Comparison of ENCODE assay signal across 9 cellular contexts in genomic region chr10:13990918-13991317, GRCh38.
DNase-seq lines count a peak whose midpoint lies in the region; ATAC-seq and TF ChIP-seq lines count a peak whose summit lies in the region.
"Had no signal": no experiment of that assay in that cellular context is flagged by ENCODE, and none has a peak within 500 bp of the region (broad histone marks: within the 10 kb centered on the region; RNA-seq: fewer than 3 reads in every experiment).

No MANE protein-coding gene starts in this region.

- H3K9me3 ChIP-seq in GM23248 (ENCODE audit: low read depth) (no peaks in the 10 kb centered on the region), ascending aorta (no peaks in the 10 kb centered on the region), heart right ventricle (no peaks in the 10 kb centered on the region), skeletal muscle satellite cell (replicated peaks; ENCODE audit: low read length) (no peaks in the 10 kb centered on the region)

- DNase-seq in GM23248 (peak; percentile 70), ascending aorta (ENCODE audit: low spot score in 2 of 2) (peak in 1 of 2 donors; percentile 59), heart right ventricle (peak; percentile 31 to 58), T-cell (no peak)
- DNase-seq in activated naive CD4-positive, alpha-beta T cell treated with anti-CD3 and anti-CD28 coated beads, Interleukin-2, amount 10 ng/mL, durations not matched to agents 7 days and 5 days = no peak
- DNase-seq: T-helper 2 cell had no signal

- H3K36me3 ChIP-seq in GM23248 (ENCODE audit: low read depth) (no peaks in the 10 kb centered on the region), ascending aorta (no peaks in the 10 kb centered on the region), heart right ventricle (no peaks in the 10 kb centered on the region), skeletal muscle satellite cell (ENCODE audit: insufficient read depth, low read length) (no peaks in the 10 kb centered on the region)

- H3K9me2 ChIP-seq in GM23248 (ENCODE audit: insufficient read depth) = no peaks in the 10 kb centered on the region

- in situ Hi-C loops in GM23248 (cut with MboI) = no loop called here

- H3K79me2 ChIP-seq in GM23248 (ENCODE audit: insufficient read depth) = 0 out of 2 replicates have a peak, but pooled peaks cover 13% of the 10 kb centered on the region

- H3K4me1 ChIP-seq in GM23248 (ENCODE audit: insufficient read depth) = peaks cover 39% of the 10 kb centered on the region
- no peaks in the 10 kb centered on the region for H3K4me1 ChIP-seq in ascending aorta
- peaks cover 6 to 65% (median 51%) of the 10 kb centered on the region in 9 donors for H3K4me1 ChIP-seq in heart right ventricle
- H3K4me1 ChIP-seq in skeletal muscle satellite cell (ENCODE audit: control insufficient read depth, insufficient read depth, low read length) = peaks cover 39% of the 10 kb centered on the region

- no peaks in the 10 kb centered on the region for H4K20me1 ChIP-seq in GM23248 (ENCODE audit: insufficient read depth)

- H3K9ac ChIP-seq in GM23248 (peak overlapping the region; percentile 55), skeletal muscle satellite cell (ENCODE audit: low read depth, low read length) (peak overlapping the region; percentile 56)

- H3K9me3 Mint-ChIP-seq in T-cell = no peaks in the 10 kb centered on the region
- H3K9me3 Mint-ChIP-seq in activated naive CD4-positive, alpha-beta T cell treated with anti-CD3 and anti-CD28 coated beads, Interleukin-2, amount 10 ng/mL, durations not matched to agents 7 days and 5 days = no peaks in the 10 kb centered on the region

- ATAC-seq in heart right ventricle (peak in 7 of 8 donors; percentile 20 to 71 (median 63)), GM21447 (IDR thresholded peaks at IDR 0.05; ENCODE audit: unreplicated experiment) (no peak), T-cell (replicated peaks in 1 of 4) (no peak), GM19463 (IDR thresholded peaks at IDR 0.05; ENCODE audit: unreplicated experiment) (no peak)

- TF ChIP-seq CTCF in ascending aorta (IDR thresholded peaks at IDR 0.05) (no peak), heart right ventricle (IDR thresholded peaks at IDR 0.05) (no peak)

- no peak overlapping the region for H3K27ac Mint-ChIP-seq in T-cell
- H3K27ac Mint-ChIP-seq in activated naive CD4-positive, alpha-beta T cell treated with anti-CD3 and anti-CD28 coated beads, Interleukin-2, amount 10 ng/mL, durations not matched to agents 7 days and 5 days = no peak overlapping the region

- peak overlapping the region; percentile 72 for H2AFZ ChIP-seq in GM23248

- H3K27me3 Mint-ChIP-seq in T-cell = no peaks in the 10 kb centered on the region
- H3K27me3 Mint-ChIP-seq in activated naive CD4-positive, alpha-beta T cell treated with anti-CD3 and anti-CD28 coated beads, Interleukin-2, amount 10 ng/mL, durations not matched to agents 7 days and 5 days = peaks cover 15% of the 10 kb centered on the region

- intact Hi-C loops in ascending aorta (cut with DNase I) = no loop called here
- intact Hi-C loops in heart right ventricle (cut with DNase I) = loop anchor here in 4 of 10 donors (5.0 to 10.0 kb wide), 3 partner anchors 99 to 206 kb away; no protein-coding TSS in a partner anchor

- H3K4me1 Mint-ChIP-seq in T-cell = peaks cover 22 to 32% (median 26%) of the 10 kb centered on the region in 3 donors
- H3K4me1 Mint-ChIP-seq in activated naive CD4-positive, alpha-beta T cell treated with anti-CD3 and anti-CD28 coated beads, Interleukin-2, amount 10 ng/mL, durations not matched to agents 7 days and 5 days = peaks cover 24% of the 10 kb centered on the region

- no peaks in the 10 kb centered on the region for H3K36me3 Mint-ChIP-seq in T-cell
- H3K36me3 Mint-ChIP-seq in activated naive CD4-positive, alpha-beta T cell treated with anti-CD3 and anti-CD28 coated beads, Interleukin-2, amount 10 ng/mL, durations not matched to agents 7 days and 5 days = no peaks in the 10 kb centered on the region

- 10 to 12% methylated on average over 7 of the region's 7 CpGs for WGBS in GM23248 (ENCODE audit: low coverage in 1 of 2, low lambda C conversion rate in 2 of 2, missing lambda C conversion rate in 2 of 2), 2 experiments
- 35 to 46% methylated on average over 7 of the region's 7 CpGs for WGBS in heart right ventricle, 2 donors

- H3K4me2 ChIP-seq in GM23248 (ENCODE audit: unreplicated experiment) = peak overlapping the region; percentile 69
- H3K4me2 ChIP-seq in skeletal muscle satellite cell (ENCODE audit: low read length) = peak overlapping the region; percentile 65

- H3K27ac ChIP-seq in GM23248 = peak overlapping the region; percentile 10; the same call in 1 of the 2 replicates
- peak overlapping the region; percentile 39 to 70 for H3K27ac ChIP-seq in ascending aorta
- H3K27ac ChIP-seq in heart right ventricle = peak overlapping the region; percentile 46 to 93 (median 78)

- no peak overlapping the region for H3K4me3 Mint-ChIP-seq in T-cell
- H3K4me3 Mint-ChIP-seq in activated naive CD4-positive, alpha-beta T cell treated with anti-CD3 and anti-CD28 coated beads, Interleukin-2, amount 10 ng/mL, durations not matched to agents 7 days and 5 days = no peak overlapping the region

- H3K27me3 ChIP-seq in GM23248 (replicated peaks; ENCODE audit: insufficient read depth) = no peaks in the 10 kb centered on the region
- H3K27me3 ChIP-seq in ascending aorta = no peaks in the 10 kb centered on the region
- H3K27me3 ChIP-seq in heart right ventricle = no peaks in the 10 kb centered on the region
- no peaks in the 10 kb centered on the region for H3K27me3 ChIP-seq in skeletal muscle satellite cell (ENCODE audit: control insufficient read depth, insufficient read depth, low read length)

- peaks cover 14% of the 10 kb centered on the region for H3F3A ChIP-seq in GM23248 (ENCODE audit: insufficient read depth)

- CTCF ChIA-PET in T-cell (lab: Charles Lee) = no interaction called here
- CTCF ChIA-PET in activated naive CD4-positive, alpha-beta T cell treated with anti-CD3 and anti-CD28 coated beads, Interleukin-2, amount 10 ng/mL, durations not matched to agents 7 days and 5 days (lab: Charles Lee) = no interaction called here

- POLR2A ChIA-PET in T-cell (lab: Charles Lee) = no interaction called here

- H3K4me3 ChIP-seq in GM23248 (peak overlapping the region; percentile 42), ascending aorta (peak overlapping the region in 1 of 2 donors; percentile 49), heart right ventricle (peak overlapping the region in 6 of 10 donors; percentile 3 to 34 (median 20)), skeletal muscle satellite cell (ENCODE audit: low read length) (peak overlapping the region; percentile 43)

Comparison
In these comparisons a context has a peak if more than half of its experiments do, and no peak if none do; other contexts are left out.
1. DNase-seq: peak in GM23248 (single experiment) and heart right ventricle (2 of 2); none in T-cell (0 of 34) and activated naive CD4-positive, alpha-beta T cell treated with anti-CD3 and anti-CD28 coated beads, Interleukin-2, amount 10 ng/mL, durations not matched to agents 7 days and 5 days (single experiment).
2. H3K27ac ChIP-seq: peak in every context shown above with its lines; median percentile 78 in heart right ventricle; 54 in ascending aorta; 10 in GM23248.
3. ATAC-seq: peak in heart right ventricle (7 of 8); none in GM21447 (single experiment), T-cell (0 of 4) and GM19463 (single experiment).